ENCODE assay signal across 8 cellular contexts in the genomic region with DNA sequence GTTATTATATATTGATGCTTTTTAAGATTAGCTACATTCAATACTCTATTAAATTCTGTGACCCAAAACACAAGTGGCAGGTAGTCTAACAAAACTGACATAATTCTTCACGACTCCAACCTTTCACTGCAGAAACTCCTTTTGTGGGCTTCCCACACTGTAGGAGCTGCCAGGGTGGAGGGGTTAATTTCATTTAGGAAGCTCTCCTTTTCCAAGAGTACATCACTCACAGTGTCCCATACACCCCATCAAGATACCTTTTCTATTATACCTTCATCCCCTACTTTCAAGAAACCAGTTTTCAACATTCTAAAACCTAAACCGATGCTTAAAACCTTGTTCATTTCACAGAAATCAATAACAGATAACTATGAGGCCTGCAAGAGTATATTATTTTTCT. TPM values are rescaled to one million over a fixed set of nuclear protein-coding genes. Genes with fewer than 3 reads are reported as not detected.
DNase-seq lines count a peak whose midpoint lies in the region; ATAC-seq and TF ChIP-seq lines count a peak whose summit lies in the region.

No MANE protein-coding gene starts in this region.

- intact Hi-C loops in Calu3 (cut with micrococcal nuclease; ENCODE audit: unreplicated experiment) = no loop called here
- intact Hi-C loops in IMR-90 (cut with micrococcal nuclease) = loop anchor here (10.0 kb wide), 1 partner anchor 287 kb away; no protein-coding TSS in a partner anchor

- H2BK20ac ChIP-seq in IMR-90 (ENCODE audit: low read depth, low read length) = no peak overlapping the region

- whole genome bisulfite sequencing in IMR-90 (ENCODE audit: extremely low coverage in 2 of 2, insufficient read length in 1 of 2), 2 experiments = no CpG with 5 or more reads among the region's 2 CpGs

- no peak for ATAC-seq in IMR-90 (ENCODE audit: low read depth)
- ATAC-seq in HG02938 (IDR thresholded peaks at IDR 0.05; ENCODE audit: unreplicated experiment) = no peak

- H4K91ac ChIP-seq in IMR-90 (ENCODE audit: insufficient read depth, low read depth, low read length) = no peak overlapping the region

- dilution Hi-C loops in IMR-90 (cut with HindIII; ENCODE audit: low sequenced_read_pairs, unreplicated experiment) = no loop called here

- CTCF ChIA-PET in Calu3 (lab: Charles Lee) (no interaction called here), IMR-90 (lab: Yijun Ruan, JAX) (no interaction called here)

- H3K14ac ChIP-seq in IMR-90 (replicated peaks; ENCODE audit: low read depth, low read length) = peak overlapping the region; percentile 93

- H3K9me3 Mint-ChIP-seq in Calu3 (ENCODE audit: low read depth, unreplicated experiment) = no peaks in the 10 kb centered on the region
- H3K9me3 Mint-ChIP-seq in chondrocyte (ENCODE audit: low read depth) = peaks cover 3% of the 10 kb centered on the region

- peak overlapping the region; percentile 96 for H2BK5ac ChIP-seq in IMR-90 (ENCODE audit: low read depth, low read length, poor library complexity, severe bottlenecking)

- peak overlapping the region; percentile 89; the same call in 1 of the 2 replicates for H3K56ac ChIP-seq in IMR-90 (ENCODE audit: extremely low read depth, insufficient read depth, low read length)

- H3K9me3 ChIP-seq in IMR-90 (ENCODE audit: control insufficient read depth, insufficient read depth, low read length) (no peaks in the 10 kb centered on the region), muscle layer of duodenum (ENCODE audit: control insufficient read depth in 1 of 2, low read length in 2 of 2) (no peaks in the 10 kb centered on the region)

- BruUV-seq in Calu3 (replicated peaks; lab: Mats Ljungman, UMichigan) = TSS peak; percentile 73
- BruUV-seq in IMR-90 (replicated peaks; lab: Mats Ljungman, UMichigan) = TSS peak; percentile 50

- H3K4me2 ChIP-seq in IMR-90 (ENCODE audit: low read depth, low read length) = peak overlapping the region; percentile 99

- peak overlapping the region; percentile 76; the same call in 1 of the 2 replicates for H3K23ac ChIP-seq in IMR-90 (ENCODE audit: low read depth, low read length)

- peak overlapping the region; percentile 80 for H3K9ac ChIP-seq in IMR-90 (ENCODE audit: low read depth, low read length)

- H3K27ac ChIP-seq in IMR-90 (ENCODE audit: insufficient read depth, low read length) = peak overlapping the region; percentile 69; the same call in 1 of the 2 replicates
- peak overlapping the region; percentile 80 for H3K27ac ChIP-seq in muscle layer of duodenum (ENCODE audit: low read length)

- H3K27me3 ChIP-seq in IMR-90 (ENCODE audit: control insufficient read depth, insufficient read depth, low read length) (no peaks in the 10 kb centered on the region), muscle layer of duodenum (ENCODE audit: low read depth, low read length) (no peaks in the 10 kb centered on the region)

- peaks cover 33% of the 10 kb centered on the region for H3K36me3 Mint-ChIP-seq in Calu3 (ENCODE audit: insufficient read depth, unreplicated experiment)
- peaks cover 2% of the 10 kb centered on the region for H3K36me3 Mint-ChIP-seq in chondrocyte (ENCODE audit: low read depth)

- no peak for TF ChIP-seq POLR2A in IMR-90 (IDR thresholded peaks at IDR 0.05; ENCODE audit: low read depth, low read length)

- TF ChIP-seq CTCF in Calu3 (IDR thresholded peaks at IDR 0.05; ENCODE audit: unreplicated experiment) = no peak
- no peak for TF ChIP-seq CTCF in IMR-90 (conservative IDR thresholded peaks at IDR 0.05; ENCODE audit: low read depth, low read length)
- TF ChIP-seq CTCF in chondrocyte (IDR thresholded peaks at IDR 0.05) = no peak

- H2BK120ac ChIP-seq in IMR-90 (ENCODE audit: low read depth, low read length) = no peak overlapping the region

- H3K4ac ChIP-seq in IMR-90 (ENCODE audit: low read depth, low read length) = peak overlapping the region; percentile 57; the same call in 1 of the 2 replicates

- peaks cover 11 to 32% of the 10 kb centered on the region in 2 experiments; a peak in 3 of 4 replicates for H3K79me1 ChIP-seq in IMR-90 (ENCODE audit: low read depth in 1 of 2, low read length in 2 of 2)

- H3K18ac ChIP-seq in IMR-90 (ENCODE audit: low read depth, low read length) = no peak overlapping the region

- DNase-seq in Calu3 (no peak), IMR-90 (no peak), chondrocyte (ENCODE audit: low spot score) (no peak), mesenteric fat pad (ENCODE audit: low spot score) (no peak), T1000 (lab: John Stamatoyannopoulos, UW) (no peak)
- DNase-seq in stimulated activated CD4-positive, alpha-beta T cell treated with anti-CD3 and anti-CD28 coated beads, Interleukin-4, amount 100 ng/mL, for 4 hours = no peak

- H3K27ac Mint-ChIP-seq in Calu3 (ENCODE audit: unreplicated experiment) (peak overlapping the region; percentile 94), chondrocyte (ENCODE audit: unreplicated experiment) (peak overlapping the region; percentile 88)

- H3K4me3 ChIP-seq in IMR-90 (ENCODE audit: insufficient read depth, low read depth, low read length) (peak overlapping the region; percentile 100), muscle layer of duodenum (ENCODE audit: low read depth in 1 of 2, low read length in 2 of 2) (peak overlapping the region; percentile 75 to 83)

- H3K36me3 ChIP-seq in IMR-90 (ENCODE audit: control insufficient read depth, insufficient read depth, low read length) (peaks cover 3% of the 10 kb centered on the region; the same call in 1 of the 2 replicates), muscle layer of duodenum (ENCODE audit: control insufficient read depth in 1 of 2, insufficient read depth in 2 of 2, low read length in 2 of 2) (no peaks in the 10 kb centered on the region)

- H4K20me1 ChIP-seq in IMR-90 (ENCODE audit: insufficient read depth, low read length) = no peaks in the 10 kb centered on the region; the same call in 1 of the 2 replicates

- H2BK15ac ChIP-seq in IMR-90 (ENCODE audit: low read depth, low read length) = no peak overlapping the region

- H2AK5ac ChIP-seq in IMR-90 (ENCODE audit: low read depth, low read length) = peak overlapping the region; percentile 80; the same call in 1 of the 2 replicates

- peaks cover 10% of the 10 kb centered on the region; the same call in 1 of the 2 replicates for H3K9me1 ChIP-seq in IMR-90 (ENCODE audit: insufficient read depth, low read length)

- peak overlapping the region in 1 of 2 experiments; percentile 36; a peak in 1 of 4 replicates for H4K8ac ChIP-seq in IMR-90 (ENCODE audit: low read depth in 2 of 2, low read length in 2 of 2)

- no peaks in the 10 kb centered on the region for H3K27me3 Mint-ChIP-seq in Calu3 (ENCODE audit: unreplicated experiment)
- no peaks in the 10 kb centered on the region for H3K27me3 Mint-ChIP-seq in chondrocyte (ENCODE audit: low read depth)

- H3K4me1 Mint-ChIP-seq in Calu3 (ENCODE audit: low read depth, unreplicated experiment) (peaks cover 25% of the 10 kb centered on the region), chondrocyte (ENCODE audit: low read depth) (peaks cover 50% of the 10 kb centered on the region)

- no peak overlapping the region for H4K5ac ChIP-seq in IMR-90 (ENCODE audit: low read depth, low read length)

- in situ Hi-C loops in IMR-90 (cut with MboI; ENCODE audit: low sequenced_read_pairs) = no loop called here

- H2AK9ac ChIP-seq in IMR-90 (replicated peaks; ENCODE audit: low read depth, low read length, poor library complexity) = no peak overlapping the region

- H3K4me3 Mint-ChIP-seq in Calu3 (ENCODE audit: low read depth, unreplicated experiment) = peak overlapping the region; percentile 89
- H3K4me3 Mint-ChIP-seq in chondrocyte (ENCODE audit: unreplicated experiment) = peak overlapping the region; percentile 85

- POLR2A ChIA-PET in IMR-90 (lab: Charles Lee; ENCODE audit: unreplicated experiment) = interaction anchor here (0.5 to 0.6 kb wide), 2 partner anchors 10 to 334 kb away, joined by 3 to 4 read pairs; no protein-coding TSS in a partner anchor

- no peak overlapping the region for H2AFZ ChIP-seq in IMR-90 (replicated peaks; ENCODE audit: low read length, poor library complexity)

- H3K4me1 ChIP-seq in IMR-90 (ENCODE audit: control insufficient read depth, insufficient read depth, low read length) = peaks cover 9% of the 10 kb centered on the region
- H3K4me1 ChIP-seq in muscle layer of duodenum (ENCODE audit: control insufficient read depth in 1 of 2, insufficient read depth in 2 of 2, low read length in 2 of 2) = peaks cover 5 to 7% of the 10 kb centered on the region in 2 donors

- no peak for TF ChIP-seq RAD21 in IMR-90 (IDR thresholded peaks at IDR 0.05; ENCODE audit: low read length)

TF ChIP-seq in IMR-90, 13 proteins besides CTCF, POLR2A, EP300 and RAD21 (continues in another document):
- TF ChIP-seq, protein P1, sequence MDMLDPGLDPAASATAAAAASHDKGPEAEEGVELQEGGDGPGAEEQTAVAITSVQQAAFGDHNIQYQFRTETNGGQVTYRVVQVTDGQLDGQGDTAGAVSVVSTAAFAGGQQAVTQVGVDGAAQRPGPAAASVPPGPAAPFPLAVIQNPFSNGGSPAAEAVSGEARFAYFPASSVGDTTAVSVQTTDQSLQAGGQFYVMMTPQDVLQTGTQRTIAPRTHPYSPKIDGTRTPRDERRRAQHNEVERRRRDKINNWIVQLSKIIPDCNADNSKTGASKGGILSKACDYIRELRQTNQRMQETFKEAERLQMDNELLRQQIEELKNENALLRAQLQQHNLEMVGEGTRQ (IDR thresholded peaks at IDR 0.05; ENCODE audit: low read depth, low read length) = no peak
- TF ChIP-seq MAFK (IDR thresholded peaks at IDR 0.05; ENCODE audit: low read depth, low read length) (no peak), MXI1 (IDR thresholded peaks at IDR 0.05; ENCODE audit: borderline replicate concordance, low read depth, low read length) (no peak), CEBPB (IDR thresholded peaks at IDR 0.05; ENCODE audit: low read depth, low read length) (no peak), CHD1 (IDR thresholded peaks at IDR 0.05; ENCODE audit: low read depth, low read length) (no peak), BHLHE40 (IDR thresholded peaks at IDR 0.05; ENCODE audit: low read depth, low read length) (no peak), MAZ (IDR thresholded peaks at IDR 0.05; ENCODE audit: borderline replicate concordance, low read depth, low read length) (no peak)
- TF ChIP-seq, protein P2, sequence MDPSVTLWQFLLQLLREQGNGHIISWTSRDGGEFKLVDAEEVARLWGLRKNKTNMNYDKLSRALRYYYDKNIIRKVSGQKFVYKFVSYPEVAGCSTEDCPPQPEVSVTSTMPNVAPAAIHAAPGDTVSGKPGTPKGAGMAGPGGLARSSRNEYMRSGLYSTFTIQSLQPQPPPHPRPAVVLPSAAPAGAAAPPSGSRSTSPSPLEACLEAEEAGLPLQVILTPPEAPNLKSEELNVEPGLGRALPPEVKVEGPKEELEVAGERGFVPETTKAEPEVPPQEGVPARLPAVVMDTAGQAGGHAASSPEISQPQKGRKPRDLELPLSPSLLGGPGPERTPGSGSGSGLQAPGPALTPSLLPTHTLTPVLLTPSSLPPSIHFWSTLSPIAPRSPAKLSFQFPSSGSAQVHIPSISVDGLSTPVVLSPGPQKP (IDR thresholded peaks at IDR 0.05; ENCODE audit: borderline replicate concordance, low read depth, low read length) = no peak

RNA-seq across cellular contexts. Expression of a gene that starts 0.8 kb away (rescaled TPM):
- total RNA-seq in Calu3 (2022) (13.4 and 16.7 TPM in 2 replicates), IMR-90 (2012; rRNA removed) (4.8 and 5.6 TPM in 2 replicates), chondrocyte (7.7 to 13.1 TPM (median 8.2 TPM) in 3 replicates), mesenteric fat pad (7.9 TPM)
- polyA plus RNA-seq in IMR-90 (2012; rRNA removed) = 5.2 and 7.0 TPM in 2 replicates
- 1.1 and 1.5 TPM in 2 replicates for polyA plus RNA-seq in IMR-90 (2012; cell fraction: cytosol; rRNA removed)
- polyA plus RNA-seq in IMR-90 (2012; cell fraction: nucleus; rRNA removed; ENCODE audit: low replicate concordance) = 2.9 and 22.6 TPM in 2 replicates
